ENCODE assay signal across 23 cellular contexts in the genomic region with DNA sequence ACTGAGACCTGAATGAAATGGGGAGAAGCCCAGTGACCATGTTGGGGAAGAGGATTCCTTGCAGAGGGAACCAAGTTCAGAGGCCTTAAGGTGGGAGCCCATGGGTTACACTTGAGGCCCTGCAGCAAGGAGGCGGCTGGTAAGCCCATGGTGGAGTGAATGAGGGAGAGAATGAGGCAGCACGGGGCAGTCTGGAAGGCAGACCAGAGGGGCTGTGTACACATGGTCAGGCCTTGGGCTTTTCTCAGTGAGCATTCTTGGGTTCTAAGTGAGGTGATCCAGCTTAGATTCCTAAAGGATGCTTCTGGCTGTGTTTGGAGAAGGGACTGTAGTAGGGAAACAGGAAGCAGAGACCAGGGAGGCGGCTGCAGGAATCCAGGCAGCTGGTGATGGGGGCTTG.
"Had no signal": no experiment of that assay in that cellular context is flagged by ENCODE, and none has a peak within 500 bp of the region (broad histone marks: within the 10 kb centered on the region; RNA-seq: fewer than 3 reads in every experiment).

No MANE protein-coding gene starts in this region.

- H3K4me1 Mint-ChIP-seq: nephron had no signal

- H3K4me1 ChIP-seq: gastroesophageal sphincter, parathyroid adenoma, psoas muscle, right lobe of liver, stomach, transverse colon had no signal

- ATAC-seq: gastroesophageal sphincter, left cardiac atrium, left ventricle myocardium superior had no signal

- H3K9ac ChIP-seq: parathyroid adenoma had no signal

- H3K9me3 Mint-ChIP-seq: dendritic cell treated with granulocyte-macrophage colony-stimulating factor and Interleukin-4, amounts not matched to agents 40 ng/mL and 50 ng/mL, for 4 days; naive B cell; nephron had no signal

- H3K27me3 Mint-ChIP-seq: dendritic cell treated with granulocyte-macrophage colony-stimulating factor and Interleukin-4, amounts not matched to agents 40 ng/mL and 50 ng/mL, for 4 days; naive B cell had no signal

- H3K27ac Mint-ChIP-seq: dendritic cell treated with granulocyte-macrophage colony-stimulating factor and Interleukin-4, amounts not matched to agents 40 ng/mL and 50 ng/mL, for 4 days; nephron had no signal

- DNase-seq: esophagus squamous epithelium; foreskin fibroblast; kidney; left cardiac atrium; left ventricle myocardium superior; mesendoderm; naive B cell; psoas muscle; retina; right lobe of liver; stimulated activated CD4-positive, alpha-beta T cell treated with anti-CD3 and anti-CD28 coated beads, Interleukin-2, amount 100 ng/mL, for 24 hours; stimulated activated CD4-positive, alpha-beta T cell treated with anti-CD3 and anti-CD28 coated beads, Interleukin-4, amount 100 ng/mL, for 4 hours; stimulated activated naive CD4-positive, alpha-beta T cell; stomach; substantia nigra; transverse colon had no signal

- H3K4me3 Mint-ChIP-seq: dendritic cell treated with granulocyte-macrophage colony-stimulating factor and Interleukin-4, amounts not matched to agents 40 ng/mL and 50 ng/mL, for 4 days; naive B cell; nephron had no signal

- H3K27ac ChIP-seq: esophagus squamous epithelium, gastroesophageal sphincter, parathyroid adenoma, psoas muscle, right lobe of liver, stomach, thoracic aorta, transverse colon had no signal

- H3K4me3 ChIP-seq: esophagus squamous epithelium, gastroesophageal sphincter, lung, psoas muscle, right lobe of liver, stomach, thoracic aorta, transverse colon had no signal

- H3K79me2 ChIP-seq: parathyroid adenoma had no signal

- H3K27me3 ChIP-seq: esophagus squamous epithelium, gastroesophageal sphincter, right lobe of liver, stomach, transverse colon had no signal

- H2AFZ ChIP-seq: parathyroid adenoma had no signal

- FAIRE-seq: colon, kidney had no signal

- H3K9me3 ChIP-seq: esophagus squamous epithelium, gastroesophageal sphincter, psoas muscle, right lobe of liver, stomach, thoracic aorta, transverse colon had no signal
